ENCODE assay signal across 1 cellular context in genomic region chr1:32334864-32335618, GRCh38.
TF ChIP-seq lines count a peak whose summit lies in the region.

No MANE protein-coding gene starts in this region.

TF ChIP-seq in HepG2, 621 proteins besides CTCF, POLR2A, EP300 and RAD21 (continued from another document and continues in another):
- no peak for TF ChIP-seq ZNF414 (CRISPR knock-in tag; IDR thresholded peaks at IDR 0.05)
- TF ChIP-seq HDAC2 (CRISPR knock-in tag; IDR thresholded peaks at IDR 0.05) = 0 out of 2 replicates have a peak, but pooled peaks have one; percentile 15
- TF ChIP-seq, protein P1, sequence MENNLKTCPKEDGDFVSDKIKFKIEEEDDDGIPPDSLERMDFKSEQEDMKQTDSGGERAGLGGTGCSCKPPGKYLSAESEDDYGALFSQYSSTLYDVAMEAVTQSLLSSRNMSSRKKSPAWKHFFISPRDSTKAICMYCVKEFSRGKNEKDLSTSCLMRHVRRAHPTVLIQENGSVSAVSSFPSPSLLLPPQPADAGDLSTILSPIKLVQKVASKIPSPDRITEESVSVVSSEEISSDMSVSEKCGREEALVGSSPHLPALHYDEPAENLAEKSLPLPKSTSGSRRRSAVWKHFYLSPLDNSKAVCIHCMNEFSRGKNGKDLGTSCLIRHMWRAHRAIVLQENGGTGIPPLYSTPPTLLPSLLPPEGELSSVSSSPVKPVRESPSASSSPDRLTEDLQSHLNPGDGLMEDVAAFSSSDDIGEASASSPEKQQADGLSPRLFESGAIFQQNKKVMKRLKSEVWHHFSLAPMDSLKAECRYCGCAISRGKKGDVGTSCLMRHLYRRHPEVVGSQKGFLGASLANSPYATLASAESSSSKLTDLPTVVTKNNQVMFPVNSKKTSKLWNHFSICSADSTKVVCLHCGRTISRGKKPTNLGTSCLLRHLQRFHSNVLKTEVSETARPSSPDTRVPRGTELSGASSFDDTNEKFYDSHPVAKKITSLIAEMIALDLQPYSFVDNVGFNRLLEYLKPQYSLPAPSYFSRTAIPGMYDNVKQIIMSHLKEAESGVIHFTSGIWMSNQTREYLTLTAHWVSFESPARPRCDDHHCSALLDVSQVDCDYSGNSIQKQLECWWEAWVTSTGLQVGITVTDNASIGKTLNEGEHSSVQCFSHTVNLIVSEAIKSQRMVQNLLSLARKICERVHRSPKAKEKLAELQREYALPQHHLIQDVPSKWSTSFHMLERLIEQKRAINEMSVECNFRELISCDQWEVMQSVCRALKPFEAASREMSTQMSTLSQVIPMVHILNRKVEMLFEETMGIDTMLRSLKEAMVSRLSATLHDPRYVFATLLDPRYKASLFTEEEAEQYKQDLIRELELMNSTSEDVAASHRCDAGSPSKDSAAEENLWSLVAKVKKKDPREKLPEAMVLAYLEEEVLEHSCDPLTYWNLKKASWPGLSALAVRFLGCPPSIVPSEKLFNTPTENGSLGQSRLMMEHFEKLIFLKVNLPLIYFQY (CRISPR knock-in tag; IDR thresholded peaks at IDR 0.05; ENCODE audit: borderline replicate concordance) = 0 out of 2 replicates have a peak, but pooled peaks have one; percentile 21
- TF ChIP-seq PITX1 (CRISPR knock-in tag; IDR thresholded peaks at IDR 0.05) = no peak
- TF ChIP-seq NCOA2 (CRISPR knock-in tag; IDR thresholded peaks at IDR 0.05) = 0 out of 2 replicates have a peak, but pooled peaks have one; percentile 17
- TF ChIP-seq MTA1 (CRISPR knock-in tag; IDR thresholded peaks at IDR 0.05; ENCODE audit: borderline replicate concordance) = 0 out of 2 replicates have a peak, but pooled peaks have one; percentile 24
- TF ChIP-seq KLF12 (CRISPR knock-in tag; IDR thresholded peaks at IDR 0.05; ENCODE audit: borderline replicate concordance) = no peak
- TF ChIP-seq, protein P2, sequence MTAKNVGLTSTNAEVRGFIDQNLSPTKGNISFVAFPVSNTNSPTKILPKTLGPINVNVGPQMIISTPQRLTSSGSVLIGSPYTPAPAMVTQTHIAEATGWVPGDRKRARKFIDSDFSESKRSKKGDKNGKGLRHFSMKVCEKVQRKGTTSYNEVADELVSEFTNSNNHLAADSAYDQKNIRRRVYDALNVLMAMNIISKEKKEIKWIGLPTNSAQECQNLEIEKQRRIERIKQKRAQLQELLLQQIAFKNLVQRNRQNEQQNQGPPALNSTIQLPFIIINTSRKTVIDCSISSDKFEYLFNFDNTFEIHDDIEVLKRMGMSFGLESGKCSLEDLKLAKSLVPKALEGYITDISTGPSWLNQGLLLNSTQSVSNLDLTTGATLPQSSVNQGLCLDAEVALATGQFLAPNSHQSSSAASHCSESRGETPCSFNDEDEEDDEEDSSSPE (CRISPR knock-in tag; IDR thresholded peaks at IDR 0.05) = peak; percentile 34; the same call in 1 of the 2 replicates
- TF ChIP-seq ZBTB3 (CRISPR knock-in tag; IDR thresholded peaks at IDR 0.05; ENCODE audit: borderline replicate concordance, low read depth) = 0 out of 2 replicates have a peak, but pooled peaks have one; percentile 18
- TF ChIP-seq ZNF687 (CRISPR knock-in tag; IDR thresholded peaks at IDR 0.05) = peak; percentile 55
- TF ChIP-seq KAT8 (CRISPR knock-in tag; IDR thresholded peaks at IDR 0.05) = 0 out of 2 replicates have a peak, but pooled peaks have one; percentile 19
- TF ChIP-seq MXD3 (CRISPR knock-in tag; IDR thresholded peaks at IDR 0.05) = peak; percentile 32; the same call in 1 of the 2 replicates
- peak; percentile 78; the same call in 1 of the 2 replicates for TF ChIP-seq ZNF670 (CRISPR knock-in tag; IDR thresholded peaks at IDR 0.05; ENCODE audit: borderline replicate concordance)
- TF ChIP-seq POGK (CRISPR knock-in tag; conservative IDR thresholded peaks at IDR 0.05) = 0 out of 2 replicates have a peak, but pooled peaks have one; percentile 21
- peak; percentile 65 for TF ChIP-seq SAP130 (CRISPR knock-in tag; IDR thresholded peaks at IDR 0.05; ENCODE audit: low read depth)
- TF ChIP-seq ZMAT5 (CRISPR knock-in tag; IDR thresholded peaks at IDR 0.05; ENCODE audit: borderline replicate concordance, low read depth) = no peak
- no peak for TF ChIP-seq SMARCC2 (IDR thresholded peaks at IDR 0.05)
- peak; percentile 18; the same call in 1 of the 2 replicates for TF ChIP-seq FOSL2 (CRISPR knock-in tag; IDR thresholded peaks at IDR 0.05)
- peak; percentile 94 to 95 for TF ChIP-seq HMGXB4 (CRISPR knock-in tag; IDR thresholded peaks at IDR 0.05; ENCODE audit: borderline replicate concordance in 1 of 2, low read depth in 1 of 2)
- peak; percentile 45 for TF ChIP-seq HDAC1 (CRISPR knock-in tag; IDR thresholded peaks at IDR 0.05)
- TF ChIP-seq TP53 (CRISPR knock-in tag; conservative IDR thresholded peaks at IDR 0.05) = no peak
- no peak for TF ChIP-seq PLRG1 (conservative IDR thresholded peaks at IDR 0.05)
- TF ChIP-seq, protein P3, sequence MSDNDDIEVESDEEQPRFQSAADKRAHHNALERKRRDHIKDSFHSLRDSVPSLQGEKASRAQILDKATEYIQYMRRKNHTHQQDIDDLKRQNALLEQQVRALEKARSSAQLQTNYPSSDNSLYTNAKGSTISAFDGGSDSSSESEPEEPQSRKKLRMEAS (IDR thresholded peaks at IDR 0.05) = peak; percentile 50; the same call in 1 of the 2 replicates
- TF ChIP-seq IKZF5 (CRISPR knock-in tag; IDR thresholded peaks at IDR 0.05) = no peak
- TF ChIP-seq TRAFD1 (CRISPR knock-in tag; IDR thresholded peaks at IDR 0.05; ENCODE audit: borderline replicate concordance) = no peak
- 0 out of 2 replicates have a peak, but pooled peaks have one; percentile 10 for TF ChIP-seq ZFP90 (CRISPR knock-in tag; IDR thresholded peaks at IDR 0.05; ENCODE audit: borderline replicate concordance)
- TF ChIP-seq ZNF331 (CRISPR knock-in tag; IDR thresholded peaks at IDR 0.05) = peak; percentile 32; the same call in 1 of the 2 replicates
- TF ChIP-seq CBFB (CRISPR knock-in tag; IDR thresholded peaks at IDR 0.05) = 0 out of 2 replicates have a peak, but pooled peaks have one; percentile 55
- no peak for TF ChIP-seq PBX2 (CRISPR knock-in tag; IDR thresholded peaks at IDR 0.05)
- peak; percentile 43; the same call in 1 of the 2 replicates for TF ChIP-seq ZNF614 (CRISPR knock-in tag; IDR thresholded peaks at IDR 0.05; ENCODE audit: borderline replicate concordance)
- TF ChIP-seq ZNF547 (CRISPR knock-in tag; IDR thresholded peaks at IDR 0.05) = no peak
- TF ChIP-seq KMT2A (CRISPR knock-in tag; IDR thresholded peaks at IDR 0.05) = peak; percentile 52; the same call in 1 of the 2 replicates
- TF ChIP-seq MED1 (CRISPR knock-in tag; IDR thresholded peaks at IDR 0.05) = peak; percentile 44; the same call in 1 of the 2 replicates
- no peak for TF ChIP-seq KLF13 (CRISPR knock-in tag; IDR thresholded peaks at IDR 0.05)
- peak; percentile 30; the same call in 1 of the 2 replicates for TF ChIP-seq ETV5 (CRISPR knock-in tag; IDR thresholded peaks at IDR 0.05; ENCODE audit: borderline replicate concordance)
- TF ChIP-seq HMG20A (CRISPR knock-in tag; IDR thresholded peaks at IDR 0.05; ENCODE audit: borderline replicate concordance) = no peak
- TF ChIP-seq AGO2 (optimal IDR thresholded peaks at IDR 0.05; ENCODE audit: low read depth, low read length) = peak; percentile 85
- no peak for TF ChIP-seq LCORL (IDR thresholded peaks at IDR 0.05)
- TF ChIP-seq LCORL (CRISPR knock-in tag; IDR thresholded peaks at IDR 0.05) = 0 out of 2 replicates have a peak, but pooled peaks have one; percentile 39
